In the genomic region with DNA sequence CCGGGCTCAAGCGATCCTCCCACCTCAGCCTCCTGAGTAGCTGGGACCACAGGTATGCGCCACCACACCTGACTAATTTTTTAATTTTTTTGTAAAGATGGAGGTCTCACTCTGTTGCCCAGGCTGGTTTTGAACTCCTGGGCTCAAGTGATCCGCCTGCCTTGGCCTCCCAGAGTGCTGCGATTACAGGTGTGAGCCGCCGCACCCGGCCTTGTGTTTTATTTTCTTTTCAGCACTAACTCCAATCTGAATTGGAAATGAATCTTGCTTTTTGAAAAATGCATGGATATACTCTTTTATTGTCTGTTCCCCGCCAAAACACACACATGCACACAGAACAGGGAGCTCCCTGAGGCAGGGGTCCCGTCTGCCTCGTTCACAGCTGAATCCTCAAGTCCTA, we compare ENCODE assay signal across 12 cellular contexts. TPM values are rescaled to one million over a fixed set of nuclear protein-coding genes. Genes with fewer than 3 reads are reported as not detected.
DNase-seq lines count a peak whose midpoint lies in the region; ATAC-seq, FAIRE-seq and TF ChIP-seq lines count a peak whose summit lies in the region.
"Had no signal": no experiment of that assay in that cellular context is flagged by ENCODE, and none has a peak within 500 bp of the region (broad histone marks: within the 10 kb centered on the region; RNA-seq: fewer than 3 reads in every experiment).

No MANE protein-coding gene starts in this region.

- H3K36me3 ChIP-seq in HepG2 (replicated peaks in 1 of 2; ENCODE audit: control insufficient read depth in 1 of 2, insufficient read depth in 2 of 2, low read length in 2 of 2), result peaks cover 0 to 1% of the 10 kb centered on the region in 2 experiments; a peak in 1 of 5 replicates
- H3K36me3 ChIP-seq in right lobe of liver, result no peaks in the 10 kb centered on the region
- no peaks in the 10 kb centered on the region for H3K36me3 ChIP-seq in upper lobe of right lung
- H3K36me3 ChIP-seq: ascending aorta, gastroesophageal sphincter, right atrium auricular region had no signal

- FAIRE-seq in HepG2 (lab: Jason Lieb, UNC), result no peak

- peaks cover 13% of the 10 kb centered on the region for H3K27me3 Mint-ChIP-seq in endothelial cell (ENCODE audit: unreplicated experiment)

- H3K27me3 ChIP-seq in HepG2 (ENCODE audit: control insufficient read depth in 1 of 2, insufficient read depth in 2 of 2, low read length in 2 of 2) (no peaks in the 10 kb centered on the region; a peak in 1 of 5 replicates), right lobe of liver (no peaks in the 10 kb centered on the region), upper lobe of right lung (no peaks in the 10 kb centered on the region)
- H3K27me3 ChIP-seq: ascending aorta, gastroesophageal sphincter, right atrium auricular region had no signal

- TF ChIP-seq RAD21 in HepG2 (CRISPR knock-in tag; IDR thresholded peaks at IDR 0.05), result no peak

- DNase-seq in HepG2 (ENCODE audit: low spot score) (no peak), right lobe of liver (no peak), RWPE1 (ENCODE audit: low spot score) (no peak), endothelial cell (ENCODE audit: low spot score) (no peak), upper lobe of right lung (no peak), SHP77 treated with DMSO at 0.1 percent for 48 hours (lab: John Stamatoyannopoulos, UW) (no peak), D341Med (ENCODE audit: low spot score) (no peak)
- DNase-seq in activated CD8-positive, alpha-beta memory T cell treated with anti-CD3 and anti-CD28 coated beads, Interleukin-2, amount 50 U/mL, for 4 hours, result no peak

- peak overlapping the region; percentile 87; the same call in 1 of the 2 replicates for H3K9ac ChIP-seq in HepG2 (ENCODE audit: insufficient read depth, low read depth, low read length)

- H3K27ac ChIP-seq in HepG2 (ENCODE audit: extremely low read length, insufficient read depth, low read length), result no peak overlapping the region
- H3K27ac ChIP-seq in right lobe of liver, result no peak overlapping the region
- H3K27ac ChIP-seq in RWPE1, result peak overlapping the region; percentile 88
- no peak overlapping the region for H3K27ac ChIP-seq in upper lobe of right lung

- H3K36me3 Mint-ChIP-seq in endothelial cell (ENCODE audit: low read depth, unreplicated experiment), result no peaks in the 10 kb centered on the region

- H4K20me1 ChIP-seq in HepG2 (ENCODE audit: insufficient read depth, low read length), result no peaks in the 10 kb centered on the region

- H3K9me3 Mint-ChIP-seq in endothelial cell (ENCODE audit: unreplicated experiment), result no peaks in the 10 kb centered on the region

- in situ Hi-C loops in HepG2 (cut with HindIII; ENCODE audit: extremely low pct_ligation_motif_present, low pct_unique_long_range_greater_than_20kb), result no loop called here

- no TSS peak for BruUV-seq in HepG2 (replicated peaks; lab: Mats Ljungman, UMichigan)

- POLR2A ChIA-PET in HepG2 (lab: Yijun Ruan, JAX), result interaction anchor here (0.9 to 2.6 kb wide), 2 partner anchors 14 to 183 kb away, joined by 4 to 8 read pairs; a partner anchor contains a TSS
- POLR2A ChIA-PET in RWPE1 (lab: Yijun Ruan, JAX; ENCODE audit: low non-redundant PET), result interaction anchor here (0.6 kb wide), 1 partner anchor 187 kb away, joined by 6 read pairs; no protein-coding TSS in a partner anchor

- TF ChIP-seq POLR2A in HepG2 (IDR thresholded peaks at IDR 0.05; ENCODE audit: insufficient read depth in 1 of 2, low read depth in 2 of 2, low read length in 2 of 2) (no peak), right lobe of liver (IDR thresholded peaks at IDR 0.05) (no peak)

- H3K79me2 ChIP-seq in HepG2 (ENCODE audit: insufficient read depth, low read length), result peaks cover 18% of the 10 kb centered on the region

- no peak overlapping the region for H3K27ac Mint-ChIP-seq in endothelial cell (ENCODE audit: unreplicated experiment)

- 68% methylated on average over 11 of the region's 11 CpGs for WGBS in HepG2 (ENCODE audit: low lambda C conversion rate)
- WGBS in right lobe of liver (ENCODE audit: insufficient coverage, low coverage, low lambda C conversion rate, missing lambda C conversion rate), result 90% methylated on average over 11 of the region's 11 CpGs

- intact Hi-C loops in HepG2 (cut with micrococcal nuclease; ENCODE audit: unreplicated experiment), result no loop called here
- intact Hi-C loops in right lobe of liver (cut with DNase I), result no loop called here
- intact Hi-C loops in upper lobe of right lung (cut with DNase I), result no loop called here

- H3K9me3 ChIP-seq in HepG2 (ENCODE audit: low read length), result no peaks in the 10 kb centered on the region
- no peaks in the 10 kb centered on the region for H3K9me3 ChIP-seq in right lobe of liver
- no peaks in the 10 kb centered on the region for H3K9me3 ChIP-seq in upper lobe of right lung
- H3K9me3 ChIP-seq: ascending aorta, gastroesophageal sphincter, right atrium auricular region had no signal

- no peak for TF ChIP-seq EP300 in HepG2 (IDR thresholded peaks at IDR 0.05; ENCODE audit: low read depth in 2 of 2, low read length in 2 of 2)
- TF ChIP-seq EP300 in HepG2 (CRISPR knock-in tag; IDR thresholded peaks at IDR 0.05; ENCODE audit: borderline replicate concordance), result no peak

- peak overlapping the region; percentile 70 for H3K4me3 Mint-ChIP-seq in endothelial cell (ENCODE audit: unreplicated experiment)

- peak overlapping the region in 2 of 3 experiments; percentile 59 to 81; a peak in 4 of 6 replicates for H3K4me3 ChIP-seq in HepG2 (replicated peaks in 1 of 3; ENCODE audit: insufficient read depth in 1 of 3, low read depth in 2 of 3, low read length in 3 of 3)
- H3K4me3 ChIP-seq in right lobe of liver, result peak overlapping the region in 1 of 3 donors; percentile 73
- H3K4me3 ChIP-seq in upper lobe of right lung, result peak overlapping the region; percentile 73

- H3K4me1 ChIP-seq in HepG2 (ENCODE audit: insufficient read depth, low read length) (peaks cover 70% of the 10 kb centered on the region), right lobe of liver (peaks cover 0 to 23% (median 10%) of the 10 kb centered on the region in 4 donors), upper lobe of right lung (peaks cover 5% of the 10 kb centered on the region)

- ATAC-seq in HepG2, result no peak
- no peak for ATAC-seq in right lobe of liver
- ATAC-seq in upper lobe of right lung, result no peak
- ATAC-seq: gastroesophageal sphincter had no signal

- CTCF ChIA-PET in HepG2 (lab: Yijun Ruan, JAX; ENCODE audit: low intra/inter-chr PET ratio, low total read pairs), result no interaction called here
- CTCF ChIA-PET in RWPE1 (lab: Yijun Ruan, JAX), result interaction anchor here (0.6 kb wide), 1 partner anchor 103 kb away, joined by 4 read pairs; no protein-coding TSS in a partner anchor

- no peak overlapping the region for H2AFZ ChIP-seq in HepG2 (ENCODE audit: low read length)

- TF ChIP-seq CTCF in HepG2 (CRISPR knock-in tag; IDR thresholded peaks at IDR 0.05) (no peak), right lobe of liver (IDR thresholded peaks at IDR 0.05) (no peak), RWPE1 (conservative IDR thresholded peaks at IDR 0.05; ENCODE audit: low read depth) (no peak), endothelial cell (IDR thresholded peaks at IDR 0.05; ENCODE audit: unreplicated experiment) (no peak), upper lobe of right lung (IDR thresholded peaks at IDR 0.05) (no peak)

- H3K4me2 ChIP-seq in HepG2 (ENCODE audit: low read depth, low read length), result peak overlapping the region; percentile 100

- H3K4me1 Mint-ChIP-seq in endothelial cell (ENCODE audit: unreplicated experiment), result no peaks in the 10 kb centered on the region

RNA-seq across cellular contexts. Expression of a gene that starts 1.3 kb away (rescaled TPM):
- total RNA-seq in HepG2 (2016; rRNA removed; fragmentation: Illumina TruSeq; extraction: Trizol), result 105 and 106 TPM in 2 replicates
- 58.0 and 83.1 TPM in 2 replicates for total RNA-seq in HepG2 (2016; cell fraction: cytosol; rRNA removed; fragmentation: Illumina TruSeq; extraction: Trizol; ENCODE audit: low read depth)
- 111 TPM in 2 replicates for total RNA-seq in HepG2 (2016; cell fraction: insoluble cytoplasmic fraction; rRNA removed; fragmentation: Illumina TruSeq; extraction: Trizol)
- total RNA-seq in HepG2 (2016; cell fraction: membrane; rRNA removed; fragmentation: Illumina TruSeq; extraction: Trizol), result 74.7 and 115 TPM in 2 replicates
- 35.2 and 36.6 TPM in 2 replicates for total RNA-seq in HepG2 (2016; cell fraction: nucleus; rRNA removed; fragmentation: Illumina TruSeq; extraction: Trizol)
- 76.8 and 91.2 TPM in 2 replicates for polyA plus RNA-seq in HepG2 (2011; rRNA removed)
- polyA plus RNA-seq in HepG2 (2011; cell fraction: cytosol; rRNA removed), result 54.7 and 108 TPM in 2 replicates
- 86.0 and 95.9 TPM in 2 replicates for polyA plus RNA-seq in HepG2 (2011; cell fraction: nucleus; rRNA removed)
- polyA plus RNA-seq in HepG2 (2012), result 45.9 and 55.5 TPM in 2 replicates
- 60.4 and 89.7 TPM in 2 replicates for polyA plus RNA-seq in HepG2 (2016; cell fraction: cytosol; fragmentation: Illumina TruSeq; extraction: Trizol; ENCODE audit: low read depth)
- polyA plus RNA-seq in HepG2 (2016; cell fraction: insoluble cytoplasmic fraction; fragmentation: Illumina TruSeq; extraction: Trizol; ENCODE audit: low read depth), result 101 and 114 TPM in 2 replicates
- 71.9 and 93.3 TPM in 2 replicates for polyA plus RNA-seq in HepG2 (2016; cell fraction: membrane; fragmentation: Illumina TruSeq; extraction: Trizol; ENCODE audit: low read depth)
- polyA plus RNA-seq in HepG2 (2016; cell fraction: nucleus; fragmentation: Illumina TruSeq; extraction: Trizol; ENCODE audit: insufficient read depth, low read depth), result 63.4 and 69.6 TPM in 2 replicates
- 18.3 and 57.5 TPM in 2 replicates for polyA minus RNA-seq in HepG2 (2011; rRNA and poly(A)+ RNA removed; ENCODE audit: low replicate concordance)
- polyA minus RNA-seq in HepG2 (2011; cell fraction: cytosol; rRNA and poly(A)+ RNA removed), result 34.3 and 34.6 TPM in 2 replicates
- polyA minus RNA-seq in HepG2 (2011; cell fraction: nucleus; rRNA and poly(A)+ RNA removed), result 21.0 and 25.6 TPM in 2 replicates
- total RNA-seq in right lobe of liver, result 100 to 1,000 TPM in 3 of 6 experiments, 10 to 100 TPM in 3; 69.4 to 222 (median 100) TPM
- total RNA-seq in endothelial cell (ENCODE audit: unreplicated experiment), result 20.2 TPM
- total RNA-seq in upper lobe of right lung, result 25.3 TPM

RNA-seq across cellular contexts. Expression of a gene that starts 1.8 kb away (rescaled TPM):
- total RNA-seq in HepG2 (2016; rRNA removed; fragmentation: Illumina TruSeq; extraction: Trizol) (not detected in 2 replicates), right lobe of liver (not detected), endothelial cell (ENCODE audit: unreplicated experiment) (not detected), upper lobe of right lung (not detected)
- total RNA-seq in HepG2 (2016; cell fraction: cytosol; rRNA removed; fragmentation: Illumina TruSeq; extraction: Trizol; ENCODE audit: low read depth), result not detected in 2 replicates
- not detected in 2 replicates for total RNA-seq in HepG2 (2016; cell fraction: insoluble cytoplasmic fraction; rRNA removed; fragmentation: Illumina TruSeq; extraction: Trizol)
- total RNA-seq in HepG2 (2016; cell fraction: membrane; rRNA removed; fragmentation: Illumina TruSeq; extraction: Trizol), result not detected in 2 replicates
- not detected in 2 replicates for total RNA-seq in HepG2 (2016; cell fraction: nucleus; rRNA removed; fragmentation: Illumina TruSeq; extraction: Trizol)
- polyA plus RNA-seq in HepG2 (2011; rRNA removed), result not detected in 2 replicates
- polyA plus RNA-seq in HepG2 (2011; cell fraction: cytosol; rRNA removed), result not detected in 2 replicates
- not detected in 2 replicates for polyA plus RNA-seq in HepG2 (2011; cell fraction: nucleus; rRNA removed)
- not detected in 2 replicates for polyA plus RNA-seq in HepG2 (2012)
- not detected in 2 replicates for polyA plus RNA-seq in HepG2 (2016; cell fraction: cytosol; fragmentation: Illumina TruSeq; extraction: Trizol; ENCODE audit: low read depth)
- polyA plus RNA-seq in HepG2 (2016; cell fraction: insoluble cytoplasmic fraction; fragmentation: Illumina TruSeq; extraction: Trizol; ENCODE audit: low read depth), result not detected in 2 replicates
- not detected in 2 replicates for polyA plus RNA-seq in HepG2 (2016; cell fraction: membrane; fragmentation: Illumina TruSeq; extraction: Trizol; ENCODE audit: low read depth)
- not detected in 2 replicates for polyA plus RNA-seq in HepG2 (2016; cell fraction: nucleus; fragmentation: Illumina TruSeq; extraction: Trizol; ENCODE audit: insufficient read depth, low read depth)
- polyA minus RNA-seq in HepG2 (2011; rRNA and poly(A)+ RNA removed; ENCODE audit: low replicate concordance), result not detected in 2 replicates
- polyA minus RNA-seq in HepG2 (2011; cell fraction: cytosol; rRNA and poly(A)+ RNA removed), result not detected in 2 replicates
- not detected in 2 replicates for polyA minus RNA-seq in HepG2 (2011; cell fraction: nucleus; rRNA and poly(A)+ RNA removed)
- total RNA-seq: activated CD8-positive, alpha-beta memory T cell treated with anti-CD3 and anti-CD28 coated beads for 36 hours; ascending aorta; gastroesophageal sphincter; right atrium auricular region had no signal

RNA-seq across cellular contexts. Expression of a gene that starts 13.7 kb away (rescaled TPM):
- 1.00 and 1.2 TPM in 2 replicates for total RNA-seq in HepG2 (2016; rRNA removed; fragmentation: Illumina TruSeq; extraction: Trizol)
- 0.53 and 0.91 TPM in 2 replicates for total RNA-seq in HepG2 (2016; cell fraction: cytosol; rRNA removed; fragmentation: Illumina TruSeq; extraction: Trizol; ENCODE audit: low read depth)
- 0.98 and 1.1 TPM in 2 replicates for total RNA-seq in HepG2 (2016; cell fraction: insoluble cytoplasmic fraction; rRNA removed; fragmentation: Illumina TruSeq; extraction: Trizol)
- total RNA-seq in HepG2 (2016; cell fraction: membrane; rRNA removed; fragmentation: Illumina TruSeq; extraction: Trizol), result 1.9 and 2.5 TPM in 2 replicates
- 1.2 TPM in 2 replicates for total RNA-seq in HepG2 (2016; cell fraction: nucleus; rRNA removed; fragmentation: Illumina TruSeq; extraction: Trizol)
- polyA plus RNA-seq in HepG2 (2011; rRNA removed), result 0.48 and 0.54 TPM in 2 replicates
- 0.19 and 0.56 TPM in 2 replicates for polyA plus RNA-seq in HepG2 (2011; cell fraction: cytosol; rRNA removed)
- 2.8 and 4.7 TPM in 2 replicates for polyA plus RNA-seq in HepG2 (2011; cell fraction: nucleus; rRNA removed)
- 1.7 and 1.9 TPM in 2 replicates for polyA plus RNA-seq in HepG2 (2012)
- polyA plus RNA-seq in HepG2 (2016; cell fraction: cytosol; fragmentation: Illumina TruSeq; extraction: Trizol; ENCODE audit: low read depth), result 0.40 and 0.47 TPM in 2 replicates
- polyA plus RNA-seq in HepG2 (2016; cell fraction: insoluble cytoplasmic fraction; fragmentation: Illumina TruSeq; extraction: Trizol; ENCODE audit: low read depth), result 1.4 and 2.1 TPM in 2 replicates
- polyA plus RNA-seq in HepG2 (2016; cell fraction: membrane; fragmentation: Illumina TruSeq; extraction: Trizol; ENCODE audit: low read depth), result 1.1 and 2.4 TPM in 2 replicates
- polyA plus RNA-seq in HepG2 (2016; cell fraction: nucleus; fragmentation: Illumina TruSeq; extraction: Trizol; ENCODE audit: insufficient read depth, low read depth), result 2.5 and 2.7 TPM in 2 replicates
- polyA minus RNA-seq in HepG2 (2011; rRNA and poly(A)+ RNA removed; ENCODE audit: low replicate concordance), result 0.75 and 2.3 TPM in 2 replicates
- 1.9 and 2.1 TPM in 2 replicates for polyA minus RNA-seq in HepG2 (2011; cell fraction: cytosol; rRNA and poly(A)+ RNA removed)
- polyA minus RNA-seq in HepG2 (2011; cell fraction: nucleus; rRNA and poly(A)+ RNA removed), result 0.62 and 1.8 TPM in 2 replicates
- 1 to 10 TPM; 3.4 to 9.2 (median 4.4) TPM for total RNA-seq in right lobe of liver
- total RNA-seq in endothelial cell (ENCODE audit: unreplicated experiment), result 8.7 TPM
- total RNA-seq in upper lobe of right lung, result 10.2 TPM

RNA-seq across cellular contexts. Expression of a gene that starts 19.6 kb away (rescaled TPM):
- total RNA-seq in HepG2 (2016; rRNA removed; fragmentation: Illumina TruSeq; extraction: Trizol) (not detected in 2 replicates), right lobe of liver (under 1 TPM in 1 of 6 experiments, not detected in 5; 0.04 TPM), endothelial cell (ENCODE audit: unreplicated experiment) (not detected), upper lobe of right lung (not detected)
- total RNA-seq in HepG2 (2016; cell fraction: cytosol; rRNA removed; fragmentation: Illumina TruSeq; extraction: Trizol; ENCODE audit: low read depth), result not detected in 2 replicates
- total RNA-seq in HepG2 (2016; cell fraction: insoluble cytoplasmic fraction; rRNA removed; fragmentation: Illumina TruSeq; extraction: Trizol), result not detected in 2 replicates
- not detected in 2 replicates for total RNA-seq in HepG2 (2016; cell fraction: membrane; rRNA removed; fragmentation: Illumina TruSeq; extraction: Trizol)
- not detected in 2 replicates for total RNA-seq in HepG2 (2016; cell fraction: nucleus; rRNA removed; fragmentation: Illumina TruSeq; extraction: Trizol)
- polyA plus RNA-seq in HepG2 (2011; rRNA removed), result not detected in 2 replicates
- not detected in 2 replicates for polyA plus RNA-seq in HepG2 (2011; cell fraction: cytosol; rRNA removed)
- polyA plus RNA-seq in HepG2 (2011; cell fraction: nucleus; rRNA removed), result not detected in 2 replicates
- not detected in 2 replicates for polyA plus RNA-seq in HepG2 (2012)
- not detected in 2 replicates for polyA plus RNA-seq in HepG2 (2016; cell fraction: cytosol; fragmentation: Illumina TruSeq; extraction: Trizol; ENCODE audit: low read depth)
- not detected in 2 replicates for polyA plus RNA-seq in HepG2 (2016; cell fraction: insoluble cytoplasmic fraction; fragmentation: Illumina TruSeq; extraction: Trizol; ENCODE audit: low read depth)
- not detected in 2 replicates for polyA plus RNA-seq in HepG2 (2016; cell fraction: membrane; fragmentation: Illumina TruSeq; extraction: Trizol; ENCODE audit: low read depth)
- not detected in 2 replicates for polyA plus RNA-seq in HepG2 (2016; cell fraction: nucleus; fragmentation: Illumina TruSeq; extraction: Trizol; ENCODE audit: insufficient read depth, low read depth)
- 0.05 TPM in 1 of 2 replicates, not detected in the other for polyA minus RNA-seq in HepG2 (2011; rRNA and poly(A)+ RNA removed; ENCODE audit: low replicate concordance)
- not detected in 2 replicates for polyA minus RNA-seq in HepG2 (2011; cell fraction: cytosol; rRNA and poly(A)+ RNA removed)
- polyA minus RNA-seq in HepG2 (2011; cell fraction: nucleus; rRNA and poly(A)+ RNA removed), result not detected in 2 replicates
- total RNA-seq: activated CD8-positive, alpha-beta memory T cell treated with anti-CD3 and anti-CD28 coated beads for 36 hours; gastroesophageal sphincter; right atrium auricular region had no signal

RNA-seq across cellular contexts. Expression of a gene that starts 22.3 kb away (rescaled TPM):
- total RNA-seq in HepG2 (2016; rRNA removed; fragmentation: Illumina TruSeq; extraction: Trizol) (14.7 and 22.3 TPM in 2 replicates), right lobe of liver (1 to 10 TPM; 2.5 to 6.0 (median 3.9) TPM), endothelial cell (ENCODE audit: unreplicated experiment) (37.7 TPM), upper lobe of right lung (14.7 TPM)
- 15.7 and 17.4 TPM in 2 replicates for total RNA-seq in HepG2 (2016; cell fraction: cytosol; rRNA removed; fragmentation: Illumina TruSeq; extraction: Trizol; ENCODE audit: low read depth)
- 14.8 and 26.5 TPM in 2 replicates for total RNA-seq in HepG2 (2016; cell fraction: insoluble cytoplasmic fraction; rRNA removed; fragmentation: Illumina TruSeq; extraction: Trizol)
- total RNA-seq in HepG2 (2016; cell fraction: membrane; rRNA removed; fragmentation: Illumina TruSeq; extraction: Trizol), result 24.1 and 26.6 TPM in 2 replicates
- 17.7 and 22.1 TPM in 2 replicates for total RNA-seq in HepG2 (2016; cell fraction: nucleus; rRNA removed; fragmentation: Illumina TruSeq; extraction: Trizol)
- 20.7 and 24.7 TPM in 2 replicates for polyA plus RNA-seq in HepG2 (2011; rRNA removed)
- polyA plus RNA-seq in HepG2 (2011; cell fraction: cytosol; rRNA removed), result 17.5 and 24.6 TPM in 2 replicates
- polyA plus RNA-seq in HepG2 (2011; cell fraction: nucleus; rRNA removed), result 37.8 and 42.1 TPM in 2 replicates
- polyA plus RNA-seq in HepG2 (2012), result 19.0 and 25.8 TPM in 2 replicates
- 18.4 and 22.8 TPM in 2 replicates for polyA plus RNA-seq in HepG2 (2016; cell fraction: cytosol; fragmentation: Illumina TruSeq; extraction: Trizol; ENCODE audit: low read depth)
- 16.4 and 17.1 TPM in 2 replicates for polyA plus RNA-seq in HepG2 (2016; cell fraction: insoluble cytoplasmic fraction; fragmentation: Illumina TruSeq; extraction: Trizol; ENCODE audit: low read depth)
- polyA plus RNA-seq in HepG2 (2016; cell fraction: membrane; fragmentation: Illumina TruSeq; extraction: Trizol; ENCODE audit: low read depth), result 23.9 and 24.7 TPM in 2 replicates
- polyA plus RNA-seq in HepG2 (2016; cell fraction: nucleus; fragmentation: Illumina TruSeq; extraction: Trizol; ENCODE audit: insufficient read depth, low read depth), result 40.3 and 41.0 TPM in 2 replicates
- polyA minus RNA-seq in HepG2 (2011; rRNA and poly(A)+ RNA removed; ENCODE audit: low replicate concordance), result 4.3 and 11.1 TPM in 2 replicates
- 4.5 and 6.5 TPM in 2 replicates for polyA minus RNA-seq in HepG2 (2011; cell fraction: cytosol; rRNA and poly(A)+ RNA removed)
- polyA minus RNA-seq in HepG2 (2011; cell fraction: nucleus; rRNA and poly(A)+ RNA removed), result 3.2 and 5.3 TPM in 2 replicates
